16 cellular contexts compared by ENCODE assay signal in the genomic region with DNA sequence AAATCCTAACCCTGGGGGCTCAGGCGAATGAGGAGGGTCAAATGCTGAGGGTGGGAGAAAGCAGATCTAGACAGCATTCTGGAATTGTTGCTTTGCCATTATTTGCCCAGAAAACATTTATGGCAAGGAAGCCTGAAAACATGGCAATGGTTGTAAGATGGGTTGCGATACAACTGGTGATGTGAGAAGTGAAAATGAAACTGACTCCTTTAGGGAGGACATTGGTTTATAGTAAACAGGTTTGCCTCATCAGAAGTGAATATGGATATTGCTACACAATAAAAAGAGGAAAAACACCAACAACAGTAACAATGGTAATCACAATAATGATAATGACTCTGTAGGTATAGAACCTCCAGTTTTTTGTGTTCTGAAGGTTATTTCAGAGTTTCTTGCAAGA.
"Had no signal": no experiment of that assay in that cellular context is flagged by ENCODE, and none has a peak within 500 bp of the region (broad histone marks: within the 10 kb centered on the region; RNA-seq: fewer than 3 reads in every experiment).

No MANE protein-coding gene starts in this region.

- H3K36me3 Mint-ChIP-seq: naive thymus-derived CD8-positive, alpha-beta T cell; stimulated activated effector memory CD8-positive, alpha-beta T cell treated with anti-CD3 and anti-CD28 coated beads, Interleukin-12 subunit alpha, Interleukin-12 subunit beta, amount 100 ng/mL, for 72 hours had no signal

- H3K9me3 Mint-ChIP-seq: activated naive CD4-positive, alpha-beta T cell treated with anti-CD3 and anti-CD28 coated beads for 36 hours; naive thymus-derived CD8-positive, alpha-beta T cell; stimulated activated effector memory CD8-positive, alpha-beta T cell treated with anti-CD3 and anti-CD28 coated beads, Interleukin-12 subunit alpha, Interleukin-12 subunit beta, amount 100 ng/mL, for 72 hours; T-helper 1 cell treated with Interleukin-12 subunit alpha and Interleukin-12 subunit beta and Interleukin-4 antibody, amounts not matched to agents 30 μg/mL and 1 μg/mL, for 36 hours had no signal

- H3K27ac Mint-ChIP-seq: activated naive CD4-positive, alpha-beta T cell treated with anti-CD3 and anti-CD28 coated beads for 36 hours; naive thymus-derived CD8-positive, alpha-beta T cell; stimulated activated effector memory CD8-positive, alpha-beta T cell treated with anti-CD3 and anti-CD28 coated beads, Interleukin-12 subunit alpha, Interleukin-12 subunit beta, amount 100 ng/mL, for 72 hours; T-helper 1 cell treated with Interleukin-12 subunit alpha and Interleukin-12 subunit beta and Interleukin-4 antibody, amounts not matched to agents 30 μg/mL and 1 μg/mL, for 36 hours had no signal

- H3K9me3 ChIP-seq: adrenal gland, colonic mucosa, esophagus muscularis mucosa, left ventricle myocardium inferior had no signal

- H3K4me1 ChIP-seq: colonic mucosa, parathyroid adenoma had no signal

- H3K27ac ChIP-seq: adrenal gland, colonic mucosa, esophagus muscularis mucosa, parathyroid adenoma had no signal

- ATAC-seq: naive thymus-derived CD8-positive, alpha-beta T cell; stimulated activated effector memory CD8-positive, alpha-beta T cell treated with anti-CD3 and anti-CD28 coated beads, Interleukin-12 subunit alpha, Interleukin-12 subunit beta, amount 100 ng/mL, for 72 hours had no signal

- H3K4me3 ChIP-seq: adrenal gland, colonic mucosa, esophagus muscularis mucosa, left ventricle myocardium inferior had no signal

- H3K36me3 ChIP-seq: adrenal gland, colonic mucosa had no signal

- H3K4me3 Mint-ChIP-seq: activated naive CD4-positive, alpha-beta T cell treated with anti-CD3 and anti-CD28 coated beads for 36 hours; naive thymus-derived CD8-positive, alpha-beta T cell; stimulated activated effector memory CD8-positive, alpha-beta T cell treated with anti-CD3 and anti-CD28 coated beads, Interleukin-12 subunit alpha, Interleukin-12 subunit beta, amount 100 ng/mL, for 72 hours; T-helper 1 cell treated with Interleukin-12 subunit alpha and Interleukin-12 subunit beta and Interleukin-4 antibody, amounts not matched to agents 30 μg/mL and 1 μg/mL, for 36 hours had no signal

- DNase-seq: activated CD4-positive, alpha-beta T cell treated with anti-CD3 and anti-CD28 coated beads, Interleukin-2, amount 50 U/mL, for 1 hour; activated CD4-positive, CD25-positive, alpha-beta regulatory T cell; activated CD8-positive, alpha-beta memory T cell treated with anti-CD3 and anti-CD28 coated beads for 24 hours; activated naive CD4-positive, alpha-beta T cell treated with anti-CD3 and anti-CD28 coated beads for 36 hours; adrenal gland; colonic mucosa; foreskin fibroblast; glutamatergic neuron; left ventricle myocardium inferior; mesenchymal stem cell; naive thymus-derived CD8-positive, alpha-beta T cell; stimulated activated CD4-positive, alpha-beta T cell treated with anti-CD3 and anti-CD28 coated beads, Interleukin-12 subunit alpha, Interleukin-12 subunit beta, amount 100 ng/mL, for 4 hours had no signal

- H3K27me3 ChIP-seq: adrenal gland, colonic mucosa, esophagus muscularis mucosa had no signal
